In the genomic region with DNA sequence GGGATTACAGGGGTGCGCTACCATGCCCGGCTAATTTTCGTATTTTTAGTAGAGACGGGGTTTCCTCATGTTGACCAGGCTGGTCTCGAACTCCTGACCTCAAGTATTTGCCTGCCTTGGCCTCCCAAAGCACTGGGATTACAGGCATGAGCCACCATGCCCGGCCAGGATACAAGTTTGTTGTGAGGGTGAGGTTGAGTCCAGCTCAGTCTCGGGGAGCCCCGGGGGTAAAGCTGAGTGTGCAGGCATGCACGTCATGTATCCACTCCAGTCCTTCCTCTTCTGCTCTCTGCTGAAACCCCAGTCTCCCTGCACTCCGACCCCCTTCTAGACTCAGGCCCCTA, we compare ENCODE assay signal across 1 cellular context.
TF ChIP-seq lines count a peak whose summit lies in the region.

No MANE protein-coding gene starts in this region.

TF ChIP-seq in A549, 52 proteins besides CTCF, POLR2A, EP300 and RAD21 (continued from another document):
- TF ChIP-seq, protein P1, sequence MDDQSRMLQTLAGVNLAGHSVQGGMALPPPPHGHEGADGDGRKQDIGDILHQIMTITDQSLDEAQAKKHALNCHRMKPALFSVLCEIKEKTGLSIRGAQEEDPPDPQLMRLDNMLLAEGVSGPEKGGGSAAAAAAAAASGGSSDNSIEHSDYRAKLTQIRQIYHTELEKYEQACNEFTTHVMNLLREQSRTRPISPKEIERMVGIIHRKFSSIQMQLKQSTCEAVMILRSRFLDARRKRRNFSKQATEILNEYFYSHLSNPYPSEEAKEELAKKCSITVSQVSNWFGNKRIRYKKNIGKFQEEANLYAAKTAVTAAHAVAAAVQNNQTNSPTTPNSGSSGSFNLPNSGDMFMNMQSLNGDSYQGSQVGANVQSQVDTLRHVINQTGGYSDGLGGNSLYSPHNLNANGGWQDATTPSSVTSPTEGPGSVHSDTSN (IDR thresholded peaks at IDR 0.05): no peak
TF ChIP-seq in A549: peak in this region for 0.
